9 cellular contexts compared by ENCODE assay signal in genomic region chr1:34163792-34164509, GRCh38. TPM values are rescaled to one million over a fixed set of nuclear protein-coding genes. Genes with fewer than 3 reads are reported as not detected.
DNase-seq lines count a peak whose midpoint lies in the region; ATAC-seq and TF ChIP-seq lines count a peak whose summit lies in the region.
"Had no signal": no experiment of that assay in that cellular context is flagged by ENCODE, and none has a peak within 500 bp of the region (broad histone marks: within the 10 kb centered on the region; RNA-seq: fewer than 3 reads in every experiment).

No MANE protein-coding gene starts in this region.

- H3K9me3 Mint-ChIP-seq in T-helper 2 cell treated with Interferon-gamma antibody and Interleukin-4, amounts not matched to agents 5 μg/mL and 100 μg/mL, for 36 hours = no peaks in the 10 kb centered on the region
- H3K9me3 Mint-ChIP-seq in WTC11 = no peaks in the 10 kb centered on the region

- no peak for TF ChIP-seq CTCF in WTC11 (IDR thresholded peaks at IDR 0.05)

- no peak overlapping the region for H3K27ac Mint-ChIP-seq in T-helper 2 cell treated with Interferon-gamma antibody and Interleukin-4, amounts not matched to agents 5 μg/mL and 100 μg/mL, for 36 hours
- no peak overlapping the region for H3K27ac Mint-ChIP-seq in WTC11

- peak overlapping the region; percentile 62 for H3K4me3 ChIP-seq in iPS-18c (ENCODE audit: insufficient read depth, low read depth, low read length)

- CTCF ChIA-PET in WTC11 (lab: Charles Lee) = interaction anchor here (0.6 to 3.5 kb wide), 36 partner anchors 8 to 618 kb away, joined by 3 to 63 read pairs (median 4); partner anchors contain the start of gene C1orf94

- no peaks in the 10 kb centered on the region for H3K9me3 ChIP-seq in iPS-18c (ENCODE audit: control insufficient read depth, insufficient read depth, low read length)

- POLR2A ChIA-PET in WTC11 (lab: Charles Lee) = interaction anchor here (1.0 to 5.0 kb wide), 5 partner anchors 12 to 25 kb away, joined by 3 to 29 read pairs (median 3); partner anchors contain the start of gene C1orf94

- no peak for DNase-seq in T-helper 2 cell treated with Interferon-gamma antibody and Interleukin-4, amounts not matched to agents 5 μg/mL and 100 μg/mL, for 36 hours (ENCODE audit: low spot score)
- DNase-seq in T-helper 2 cell (no peak), WTC11 (ENCODE audit: low spot score) (peak; percentile 55), substantia nigra (lab: John Stamatoyannopoulos, UW) (peak in 19 of 49 donors; percentile 2 to 42 (median 23)), glomerular visceral epithelial cell (ENCODE audit: extremely low spot score) (no peak), cerebellum (ENCODE audit: low spot score) (no peak)
- DNase-seq: DND-41 had no signal

- H3K27ac ChIP-seq in substantia nigra (ENCODE audit: low read depth, low read length, poor library complexity, severe bottlenecking) = peak overlapping the region; percentile 47

- H3K27me3 Mint-ChIP-seq in T-helper 2 cell treated with Interferon-gamma antibody and Interleukin-4, amounts not matched to agents 5 μg/mL and 100 μg/mL, for 36 hours (ENCODE audit: low read depth) = peaks cover 72% of the 10 kb centered on the region
- H3K27me3 Mint-ChIP-seq in WTC11 (ENCODE audit: low read depth) = no peaks in the 10 kb centered on the region; the same call in 1 of the 2 replicates

- H3K4me3 Mint-ChIP-seq in T-helper 2 cell treated with Interferon-gamma antibody and Interleukin-4, amounts not matched to agents 5 μg/mL and 100 μg/mL, for 36 hours = peak overlapping the region; percentile 62
- peak overlapping the region; percentile 93 for H3K4me3 Mint-ChIP-seq in WTC11

- no peak for ATAC-seq in WTC11
- no peak for ATAC-seq in GM21381 (IDR thresholded peaks at IDR 0.05; ENCODE audit: unreplicated experiment)

- H3K36me3 Mint-ChIP-seq in T-helper 2 cell treated with Interferon-gamma antibody and Interleukin-4, amounts not matched to agents 5 μg/mL and 100 μg/mL, for 36 hours (ENCODE audit: low read depth) = no peaks in the 10 kb centered on the region
- H3K36me3 Mint-ChIP-seq in WTC11 = 0 out of 2 replicates have a peak, but pooled peaks cover 5% of the 10 kb centered on the region

- H3K4me1 Mint-ChIP-seq in T-helper 2 cell treated with Interferon-gamma antibody and Interleukin-4, amounts not matched to agents 5 μg/mL and 100 μg/mL, for 36 hours (ENCODE audit: low read depth) = no peaks in the 10 kb centered on the region
- peaks cover 44% of the 10 kb centered on the region for H3K4me1 Mint-ChIP-seq in WTC11

TF ChIP-seq in WTC11, 78 proteins besides CTCF, POLR2A, EP300 and RAD21 (continues in another document):
- TF ChIP-seq MXD4 (CRISPR knock-in tag; IDR thresholded peaks at IDR 0.05; ENCODE audit: borderline replicate concordance) = no peak
- no peak for TF ChIP-seq ZSCAN18 (CRISPR knock-in tag; IDR thresholded peaks at IDR 0.05)
- TF ChIP-seq NR1H2 (CRISPR knock-in tag; IDR thresholded peaks at IDR 0.05) = no peak
- TF ChIP-seq ZNF281 (CRISPR knock-in tag; IDR thresholded peaks at IDR 0.05) = peak; percentile 52; the same call in 1 of the 2 replicates
- no peak for TF ChIP-seq AFF4 (CRISPR knock-in tag; IDR thresholded peaks at IDR 0.05; ENCODE audit: borderline replicate concordance)
- TF ChIP-seq ESRRA (CRISPR knock-in tag; IDR thresholded peaks at IDR 0.05; ENCODE audit: borderline replicate concordance) = no peak
- no peak; the same call in 1 of the 2 replicates for TF ChIP-seq E2F4 (CRISPR knock-in tag; IDR thresholded peaks at IDR 0.05; ENCODE audit: borderline replicate concordance, low read depth)
- no peak for TF ChIP-seq TEAD1 (CRISPR knock-in tag; IDR thresholded peaks at IDR 0.05)
- no peak for TF ChIP-seq ATF6 (CRISPR knock-in tag; IDR thresholded peaks at IDR 0.05)

RNA-seq across cellular contexts. Expression of gene CSMD2, which starts 1.1 kb away (rescaled TPM):
- total RNA-seq in WTC11 (2021) = 13.2 to 14.0 TPM (median 13.9 TPM) in 3 replicates
- 37.5 TPM for total RNA-seq in cerebellum

RNA-seq across cellular contexts. Expression of gene C1orf94, which starts 12.8 kb away (rescaled TPM):
- 5.5 to 6.0 TPM (median 5.5 TPM) in 3 replicates for total RNA-seq in WTC11 (2021)
- 0.45 TPM for total RNA-seq in cerebellum
